ENCODE assay signal across 9 cellular contexts in genomic region chrX:101409043-101409442, GRCh38. TPM values are rescaled to one million over a fixed set of nuclear protein-coding genes. Genes with fewer than 3 reads are reported as not detected.
A peak's percentile ranks its signal among the peaks of the same experiment; 100 is the strongest.
DNase-seq lines count a peak whose midpoint lies in the region; FAIRE-seq and TF ChIP-seq lines count a peak whose summit lies in the region.
"Had no signal": no experiment of that assay in that cellular context is flagged by ENCODE, and none has a peak within 500 bp of the region (broad histone marks: within the 10 kb centered on the region; RNA-seq: fewer than 3 reads in every experiment).

No MANE protein-coding gene starts in this region.

- no peak for TF ChIP-seq POLR2A in Peyer's patch (IDR thresholded peaks at IDR 0.05)
- TF ChIP-seq POLR2A in esophagus squamous epithelium (IDR thresholded peaks at IDR 0.05), result no peak

- peak overlapping the region; percentile 82 to 99 (median 94) for H3K27ac ChIP-seq in Peyer's patch
- peak overlapping the region; percentile 90 to 96 (median 94) for H3K27ac ChIP-seq in esophagus squamous epithelium

- H3K4me3 ChIP-seq in GM12864 (ENCODE audit: low read depth, low read length), result peak overlapping the region; percentile 89
- H3K4me3 ChIP-seq in Peyer's patch, result peak overlapping the region; percentile 51 to 75 (median 62)
- peak overlapping the region; percentile 43 to 68 (median 60) for H3K4me3 ChIP-seq in esophagus squamous epithelium

- no peak for DNase-seq in GM12864 (ENCODE audit: low read depth)
- DNase-seq in Peyer's patch, result no peak
- no peak for DNase-seq in esophagus squamous epithelium (lab: John Stamatoyannopoulos, UW)
- no peak for DNase-seq in progenitor cell of endocrine pancreas (ENCODE audit: low spot score, unreplicated experiment)
- no peak for DNase-seq in DMS153 treated with DMSO at 0.1 percent for 48 hours (lab: John Stamatoyannopoulos, UW; ENCODE audit: unreplicated experiment)
- no peak for DNase-seq in urothelium cell line (ENCODE audit: low spot score)
- no peak for DNase-seq in AG20443 (ENCODE audit: low spot score)
- no peak for DNase-seq in NCI-H510A (lab: John Stamatoyannopoulos, UW)
- DNase-seq: stimulated activated naive CD4-positive, alpha-beta T cell had no signal

- H3K4me3 Mint-ChIP-seq in progenitor cell of endocrine pancreas (ENCODE audit: low read depth), result peak overlapping the region; percentile 88

- intact Hi-C loops in esophagus squamous epithelium (cut with DNase I), result no loop called here

- H3K36me3 ChIP-seq in Peyer's patch, result peaks cover 0 to 14% (median 0%) of the 10 kb centered on the region in 3 donors
- H3K36me3 ChIP-seq in esophagus squamous epithelium, result peaks cover 0 to 25% (median 0%) of the 10 kb centered on the region in 3 donors

- FAIRE-seq in urothelium cell line (lab: Jason Lieb, UNC), result no peak

- H3K36me3 Mint-ChIP-seq in progenitor cell of endocrine pancreas (ENCODE audit: insufficient read depth), result peaks cover 10% of the 10 kb centered on the region

- H3K27me3 Mint-ChIP-seq in progenitor cell of endocrine pancreas, result no peaks in the 10 kb centered on the region

- H3K9me3 ChIP-seq in Peyer's patch (no peaks in the 10 kb centered on the region), esophagus squamous epithelium (no peaks in the 10 kb centered on the region)

- H3K27ac Mint-ChIP-seq in progenitor cell of endocrine pancreas, result peak overlapping the region; percentile 93

- TF ChIP-seq CTCF in GM12864 (IDR thresholded peaks at IDR 0.05; ENCODE audit: low read depth, low read length, missing control alignments) (no peak), Peyer's patch (IDR thresholded peaks at IDR 0.05) (no peak), esophagus squamous epithelium (IDR thresholded peaks at IDR 0.05) (no peak), progenitor cell of endocrine pancreas (IDR thresholded peaks at IDR 0.05; ENCODE audit: unreplicated experiment) (no peak)

- 0 to 45% methylated on average over 5 of the region's 6 CpGs for WGBS in esophagus squamous epithelium, 2 donors

- peaks cover 14% of the 10 kb centered on the region for H3K9me3 Mint-ChIP-seq in progenitor cell of endocrine pancreas (ENCODE audit: low read depth)

- H3K27me3 ChIP-seq in Peyer's patch (no peaks in the 10 kb centered on the region), esophagus squamous epithelium (no peaks in the 10 kb centered on the region)

- peaks cover 13% of the 10 kb centered on the region for H3K4me1 Mint-ChIP-seq in progenitor cell of endocrine pancreas (ENCODE audit: low read depth)

- H3K4me1 ChIP-seq in Peyer's patch, result peaks cover 0 to 10% (median 0%) of the 10 kb centered on the region in 4 donors
- H3K4me1 ChIP-seq in esophagus squamous epithelium, result peaks cover 0 to 55% (median 0%) of the 10 kb centered on the region in 3 donors

RNA-seq across cellular contexts. Expression of gene HNRNPH2, which starts 1.0 kb away (rescaled TPM):
- total RNA-seq in Peyer's patch, result 10 to 100 TPM; 29.4 to 64.5 (median 43.1) TPM
- total RNA-seq in esophagus squamous epithelium, result 10 to 100 TPM; 34.5 to 49.6 (median 46.7) TPM
- 72.4 and 77.8 TPM in 2 replicates for total RNA-seq in progenitor cell of endocrine pancreas

RNA-seq across cellular contexts. Expression of gene GLA, which starts 1.3 kb away (rescaled TPM):
- total RNA-seq in Peyer's patch (10 to 100 TPM; 25.6 to 53.8 (median 36.0) TPM), esophagus squamous epithelium (10 to 100 TPM; 12.2 to 32.8 (median 21.9) TPM), progenitor cell of endocrine pancreas (35.9 and 36.7 TPM in 2 replicates)

RNA-seq across cellular contexts. Expression of gene RPL36A, which starts 18.2 kb away (rescaled TPM):
- total RNA-seq in Peyer's patch (100 to 1,000 TPM; 236 to 729 (median 490) TPM), esophagus squamous epithelium (1,000 to 10,000 TPM in 3 of 4 donors, 100 to 1,000 TPM in 1; 706 to 2,007 (median 1,553) TPM), progenitor cell of endocrine pancreas (306 and 310 TPM in 2 replicates)

RNA-seq across cellular contexts. Expression of gene BTK, which starts 23.1 kb away (rescaled TPM):
- total RNA-seq in Peyer's patch (10 to 100 TPM in 1 of 4 donors, 1 to 10 TPM in 2, not detected in 1; 1.4 to 66.8 (median 6.0) TPM), esophagus squamous epithelium (1 to 10 TPM in 2 of 4 donors, under 1 TPM in 2; 0.15 to 4.2 (median 0.83) TPM), progenitor cell of endocrine pancreas (not detected in 2 replicates)
